In genomic region chr2:201532686-201533304, GRCh38 we compare ENCODE assay signal across 8 cellular contexts.
DNase-seq lines count a peak whose midpoint lies in the region; ATAC-seq and TF ChIP-seq lines count a peak whose summit lies in the region.

No MANE protein-coding gene starts in this region.

- TF ChIP-seq CTCF in AG09319 (IDR thresholded peaks at IDR 0.05; ENCODE audit: low read depth, low read length) (no peak), astrocyte of the spinal cord (IDR thresholded peaks at IDR 0.05; ENCODE audit: low read depth, low read length) (no peak)

- no peak overlapping the region for H3K4me3 ChIP-seq in astrocyte of the spinal cord (ENCODE audit: low read depth, low read length)

- in situ Hi-C loops in astrocyte of the spinal cord (cut with HindIII; ENCODE audit: low sequenced_read_pairs) = no loop called here

- ATAC-seq in GM19452 (IDR thresholded peaks at IDR 0.05; ENCODE audit: unreplicated experiment) = peak; percentile 97
- ATAC-seq in HG03442 (IDR thresholded peaks at IDR 0.05; ENCODE audit: unreplicated experiment) = peak; percentile 99

- DNase-seq in AG09319 (ENCODE audit: extremely low read depth, low read depth) = peak; percentile 41
- DNase-seq in astrocyte of the spinal cord (ENCODE audit: low read depth, low spot score) = peak; percentile 87
- no peak for DNase-seq in CD1c-positive myeloid dendritic cell (ENCODE audit: extremely low spot score)
- no peak for DNase-seq in effector CD4-positive, alpha-beta T cell
- no peak for DNase-seq in NCI-H1105 (lab: John Stamatoyannopoulos, UW)
- no peak for DNase-seq in NCI-H526 treated with DMSO at 0.1 percent for 48 hours (lab: John Stamatoyannopoulos, UW)

Comparison
In these comparisons a context has a peak if more than half of its experiments do, and no peak if none do; other contexts are left out.
1. DNase-seq: peak in AG09319 (single experiment) and astrocyte of the spinal cord (single experiment); none in CD1c-positive myeloid dendritic cell (single experiment), effector CD4-positive, alpha-beta T cell (single experiment), NCI-H1105 (single experiment) and NCI-H526 treated with DMSO at 0.1 percent for 48 hours (single experiment).